Comparison of ENCODE assay signal across 1 cellular context in the genomic region with DNA sequence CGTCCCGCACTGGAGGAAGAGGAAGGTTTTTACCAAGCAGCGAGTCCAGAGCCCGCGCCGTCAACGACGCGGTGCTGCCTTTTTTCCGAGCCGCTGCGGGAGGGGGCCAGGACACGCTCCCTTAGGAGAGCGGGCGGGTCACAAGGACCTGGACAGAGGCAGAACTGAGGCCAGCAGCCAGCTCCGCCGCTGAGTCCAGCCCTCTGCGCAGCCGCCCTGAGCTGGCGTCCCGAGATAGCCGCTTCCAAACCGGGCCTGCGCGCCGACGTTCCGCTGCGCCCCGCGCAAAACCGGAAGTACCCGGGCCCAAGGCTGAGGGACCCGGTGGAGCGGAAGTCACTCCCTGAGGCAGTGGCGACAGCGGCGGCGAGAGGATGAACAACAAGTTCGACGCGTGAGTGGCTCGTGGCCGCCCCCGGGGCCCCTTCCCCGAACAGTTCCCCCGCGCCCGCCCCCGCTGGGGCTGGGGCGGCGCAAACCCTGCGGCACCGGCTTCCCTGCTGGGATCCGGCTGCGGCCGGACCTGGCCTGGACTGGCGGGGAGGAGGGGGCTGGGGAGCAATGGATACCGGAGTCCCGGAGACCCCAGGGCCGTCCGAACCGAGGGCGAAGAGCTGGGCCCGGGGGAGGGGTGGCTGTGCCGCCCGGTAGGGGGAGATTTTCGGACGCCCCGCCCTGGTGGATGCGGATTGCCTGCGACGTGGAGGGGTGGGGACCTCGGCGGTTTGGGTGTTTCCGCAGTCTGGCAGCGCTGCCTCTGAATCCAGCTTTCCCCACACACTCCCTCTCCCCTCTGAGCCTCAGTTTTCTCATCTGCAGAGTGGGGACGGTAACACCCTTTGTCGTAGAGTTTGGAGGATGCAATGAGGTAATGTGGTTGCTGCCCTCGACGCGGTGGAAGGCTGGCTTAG.
A peak's percentile ranks its signal among the peaks of the same experiment; 100 is the strongest.
TF ChIP-seq lines count a peak whose summit lies in the region.

A gene with protein sequence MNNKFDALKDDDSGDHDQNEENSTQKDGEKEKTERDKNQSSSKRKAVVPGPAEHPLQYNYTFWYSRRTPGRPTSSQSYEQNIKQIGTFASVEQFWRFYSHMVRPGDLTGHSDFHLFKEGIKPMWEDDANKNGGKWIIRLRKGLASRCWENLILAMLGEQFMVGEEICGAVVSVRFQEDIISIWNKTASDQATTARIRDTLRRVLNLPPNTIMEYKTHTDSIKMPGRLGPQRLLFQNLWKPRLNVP (plus strand): TSS at position 339 of the 911 bp plus-strand sequence. CDS start 36 bp downstream, at position 375.
A gene (minus strand): TSS at position 207 of the 911 bp plus-strand sequence. CDS start 675 bp downstream, outside the sequence.

TF ChIP-seq in HepG2, 621 proteins besides CTCF, POLR2A, EP300 and RAD21 (continued from another document):
- TF ChIP-seq, protein P1, sequence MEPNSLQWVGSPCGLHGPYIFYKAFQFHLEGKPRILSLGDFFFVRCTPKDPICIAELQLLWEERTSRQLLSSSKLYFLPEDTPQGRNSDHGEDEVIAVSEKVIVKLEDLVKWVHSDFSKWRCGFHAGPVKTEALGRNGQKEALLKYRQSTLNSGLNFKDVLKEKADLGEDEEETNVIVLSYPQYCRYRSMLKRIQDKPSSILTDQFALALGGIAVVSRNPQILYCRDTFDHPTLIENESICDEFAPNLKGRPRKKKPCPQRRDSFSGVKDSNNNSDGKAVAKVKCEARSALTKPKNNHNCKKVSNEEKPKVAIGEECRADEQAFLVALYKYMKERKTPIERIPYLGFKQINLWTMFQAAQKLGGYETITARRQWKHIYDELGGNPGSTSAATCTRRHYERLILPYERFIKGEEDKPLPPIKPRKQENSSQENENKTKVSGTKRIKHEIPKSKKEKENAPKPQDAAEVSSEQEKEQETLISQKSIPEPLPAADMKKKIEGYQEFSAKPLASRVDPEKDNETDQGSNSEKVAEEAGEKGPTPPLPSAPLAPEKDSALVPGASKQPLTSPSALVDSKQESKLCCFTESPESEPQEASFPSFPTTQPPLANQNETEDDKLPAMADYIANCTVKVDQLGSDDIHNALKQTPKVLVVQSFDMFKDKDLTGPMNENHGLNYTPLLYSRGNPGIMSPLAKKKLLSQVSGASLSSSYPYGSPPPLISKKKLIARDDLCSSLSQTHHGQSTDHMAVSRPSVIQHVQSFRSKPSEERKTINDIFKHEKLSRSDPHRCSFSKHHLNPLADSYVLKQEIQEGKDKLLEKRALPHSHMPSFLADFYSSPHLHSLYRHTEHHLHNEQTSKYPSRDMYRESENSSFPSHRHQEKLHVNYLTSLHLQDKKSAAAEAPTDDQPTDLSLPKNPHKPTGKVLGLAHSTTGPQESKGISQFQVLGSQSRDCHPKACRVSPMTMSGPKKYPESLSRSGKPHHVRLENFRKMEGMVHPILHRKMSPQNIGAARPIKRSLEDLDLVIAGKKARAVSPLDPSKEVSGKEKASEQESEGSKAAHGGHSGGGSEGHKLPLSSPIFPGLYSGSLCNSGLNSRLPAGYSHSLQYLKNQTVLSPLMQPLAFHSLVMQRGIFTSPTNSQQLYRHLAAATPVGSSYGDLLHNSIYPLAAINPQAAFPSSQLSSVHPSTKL (CRISPR knock-in tag; IDR thresholded peaks at IDR 0.05): peak; percentile 87
- peak; percentile 97 for TF ChIP-seq CCDC6 (CRISPR knock-in tag; IDR thresholded peaks at IDR 0.05)
- TF ChIP-seq, protein P2, sequence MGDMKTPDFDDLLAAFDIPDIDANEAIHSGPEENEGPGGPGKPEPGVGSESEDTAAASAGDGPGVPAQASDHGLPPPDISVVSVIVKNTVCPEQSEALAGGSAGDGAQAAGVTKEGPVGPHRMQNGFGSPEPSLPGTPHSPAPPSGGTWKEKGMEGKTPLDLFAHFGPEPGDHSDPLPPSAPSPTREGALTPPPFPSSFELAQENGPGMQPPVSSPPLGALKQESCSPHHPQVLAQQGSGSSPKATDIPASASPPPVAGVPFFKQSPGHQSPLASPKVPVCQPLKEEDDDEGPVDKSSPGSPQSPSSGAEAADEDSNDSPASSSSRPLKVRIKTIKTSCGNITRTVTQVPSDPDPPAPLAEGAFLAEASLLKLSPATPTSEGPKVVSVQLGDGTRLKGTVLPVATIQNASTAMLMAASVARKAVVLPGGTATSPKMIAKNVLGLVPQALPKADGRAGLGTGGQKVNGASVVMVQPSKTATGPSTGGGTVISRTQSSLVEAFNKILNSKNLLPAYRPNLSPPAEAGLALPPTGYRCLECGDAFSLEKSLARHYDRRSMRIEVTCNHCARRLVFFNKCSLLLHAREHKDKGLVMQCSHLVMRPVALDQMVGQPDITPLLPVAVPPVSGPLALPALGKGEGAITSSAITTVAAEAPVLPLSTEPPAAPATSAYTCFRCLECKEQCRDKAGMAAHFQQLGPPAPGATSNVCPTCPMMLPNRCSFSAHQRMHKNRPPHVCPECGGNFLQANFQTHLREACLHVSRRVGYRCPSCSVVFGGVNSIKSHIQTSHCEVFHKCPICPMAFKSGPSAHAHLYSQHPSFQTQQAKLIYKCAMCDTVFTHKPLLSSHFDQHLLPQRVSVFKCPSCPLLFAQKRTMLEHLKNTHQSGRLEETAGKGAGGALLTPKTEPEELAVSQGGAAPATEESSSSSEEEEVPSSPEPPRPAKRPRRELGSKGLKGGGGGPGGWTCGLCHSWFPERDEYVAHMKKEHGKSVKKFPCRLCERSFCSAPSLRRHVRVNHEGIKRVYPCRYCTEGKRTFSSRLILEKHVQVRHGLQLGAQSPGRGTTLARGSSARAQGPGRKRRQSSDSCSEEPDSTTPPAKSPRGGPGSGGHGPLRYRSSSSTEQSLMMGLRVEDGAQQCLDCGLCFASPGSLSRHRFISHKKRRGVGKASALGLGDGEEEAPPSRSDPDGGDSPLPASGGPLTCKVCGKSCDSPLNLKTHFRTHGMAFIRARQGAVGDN (CRISPR knock-in tag; IDR thresholded peaks at IDR 0.05): peak; percentile 100
- TF ChIP-seq, protein P3, sequence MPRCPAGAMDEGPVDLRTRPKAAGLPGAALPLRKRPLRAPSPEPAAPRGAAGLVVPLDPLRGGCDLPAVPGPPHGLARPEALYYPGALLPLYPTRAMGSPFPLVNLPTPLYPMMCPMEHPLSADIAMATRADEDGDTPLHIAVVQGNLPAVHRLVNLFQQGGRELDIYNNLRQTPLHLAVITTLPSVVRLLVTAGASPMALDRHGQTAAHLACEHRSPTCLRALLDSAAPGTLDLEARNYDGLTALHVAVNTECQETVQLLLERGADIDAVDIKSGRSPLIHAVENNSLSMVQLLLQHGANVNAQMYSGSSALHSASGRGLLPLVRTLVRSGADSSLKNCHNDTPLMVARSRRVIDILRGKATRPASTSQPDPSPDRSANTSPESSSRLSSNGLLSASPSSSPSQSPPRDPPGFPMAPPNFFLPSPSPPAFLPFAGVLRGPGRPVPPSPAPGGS (CRISPR knock-in tag; IDR thresholded peaks at IDR 0.05): peak; percentile 100
- peak; percentile 10; the same call in 1 of the 2 replicates for TF ChIP-seq LCORL (IDR thresholded peaks at IDR 0.05)
- TF ChIP-seq LCORL (CRISPR knock-in tag; IDR thresholded peaks at IDR 0.05): peak; percentile 99
- TF ChIP-seq CBX1 (IDR thresholded peaks at IDR 0.05; ENCODE audit: low read depth): peak; percentile 85
- TF ChIP-seq ZSCAN22 (CRISPR knock-in tag; IDR thresholded peaks at IDR 0.05): peak; percentile 61; the same call in 1 of the 2 replicates
TF ChIP-seq in HepG2: peak in this region for 514.
